Comparison of ENCODE assay signal across 8 cellular contexts in genomic region chr10:31604141-31604540, GRCh38.
DNase-seq lines count a peak whose midpoint lies in the region; ATAC-seq and TF ChIP-seq lines count a peak whose summit lies in the region.

No MANE protein-coding gene starts in this region.

- WGBS in right lobe of liver (ENCODE audit: insufficient coverage, low coverage, low lambda C conversion rate, missing lambda C conversion rate), result 80% methylated on average over 11 of the region's 11 CpGs

- H3K9me3 Mint-ChIP-seq in HFFc6, result no peaks in the 10 kb centered on the region
- H3K9me3 Mint-ChIP-seq in activated naive CD8-positive, alpha-beta T cell treated with anti-CD3 and anti-CD28 coated beads, Interleukin-2, amount 10 ng/mL, durations not matched to agents 7 days and 5 days, result no peaks in the 10 kb centered on the region

- peaks cover 0 to 3% (median 0%) of the 10 kb centered on the region in 4 donors for H3K4me1 ChIP-seq in right lobe of liver

- H3K27ac ChIP-seq in right lobe of liver, result peak overlapping the region in 2 of 3 donors; percentile 20 to 75

- DNase-seq in A172 (ENCODE audit: low spot score), result peak; percentile 16
- peak; percentile 38 for DNase-seq in HFFc6
- no peak for DNase-seq in activated naive CD8-positive, alpha-beta T cell treated with anti-CD3 and anti-CD28 coated beads, Interleukin-2, amount 10 ng/mL, durations not matched to agents 7 days and 5 days
- DNase-seq in right lobe of liver, result no peak
- DNase-seq in stimulated activated CD4-positive, alpha-beta T cell treated with anti-CD3 and anti-CD28 coated beads, Interleukin-4, amount 100 ng/mL, for 1 hour, result no peak
- no peak for DNase-seq in activated CD4-positive, alpha-beta T cell treated with anti-CD3 and anti-CD28 coated beads, Interleukin-2, amount 50 U/mL, for 4 hours
- no peak for DNase-seq in NCI-H526 treated with DMSO at 0.1 percent for 48 hours (lab: John Stamatoyannopoulos, UW)

- no peak overlapping the region for H3K4me3 ChIP-seq in right lobe of liver

- POLR2A ChIA-PET in activated naive CD8-positive, alpha-beta T cell treated with anti-CD3 and anti-CD28 coated beads, Interleukin-2, amount 10 ng/mL, durations not matched to agents 7 days and 5 days (lab: Charles Lee), result no interaction called here

- peak overlapping the region; percentile 24; the same call in 1 of the 2 replicates for H3K27ac Mint-ChIP-seq in HFFc6
- no peak overlapping the region for H3K27ac Mint-ChIP-seq in activated naive CD8-positive, alpha-beta T cell treated with anti-CD3 and anti-CD28 coated beads, Interleukin-2, amount 10 ng/mL, durations not matched to agents 7 days and 5 days

- no peak for ATAC-seq in activated naive CD8-positive, alpha-beta T cell treated with anti-CD3 and anti-CD28 coated beads, Interleukin-2, amount 10 ng/mL, durations not matched to agents 7 days and 5 days (ENCODE audit: low read depth)
- ATAC-seq in right lobe of liver (no peak), HG02678 (IDR thresholded peaks at IDR 0.05; ENCODE audit: unreplicated experiment) (no peak)

- H3K36me3 Mint-ChIP-seq in HFFc6 (ENCODE audit: low read depth), result no peaks in the 10 kb centered on the region
- H3K36me3 Mint-ChIP-seq in activated naive CD8-positive, alpha-beta T cell treated with anti-CD3 and anti-CD28 coated beads, Interleukin-2, amount 10 ng/mL, durations not matched to agents 7 days and 5 days, result no peaks in the 10 kb centered on the region

- intact Hi-C loops in right lobe of liver (cut with DNase I), result no loop called here

- H3K27me3 Mint-ChIP-seq in HFFc6 (ENCODE audit: insufficient read depth), result peaks cover 5% of the 10 kb centered on the region
- H3K27me3 Mint-ChIP-seq in activated naive CD8-positive, alpha-beta T cell treated with anti-CD3 and anti-CD28 coated beads, Interleukin-2, amount 10 ng/mL, durations not matched to agents 7 days and 5 days, result peaks cover 9% of the 10 kb centered on the region

- TF ChIP-seq CTCF in HFFc6 (IDR thresholded peaks at IDR 0.05), result no peak
- no peak for TF ChIP-seq CTCF in right lobe of liver (IDR thresholded peaks at IDR 0.05)

- peak overlapping the region; percentile 86 for H3K4me3 Mint-ChIP-seq in HFFc6
- H3K4me3 Mint-ChIP-seq in activated naive CD8-positive, alpha-beta T cell treated with anti-CD3 and anti-CD28 coated beads, Interleukin-2, amount 10 ng/mL, durations not matched to agents 7 days and 5 days, result peak overlapping the region; percentile 92

- H3K36me3 ChIP-seq in right lobe of liver, result no peaks in the 10 kb centered on the region

- no peak for TF ChIP-seq POLR2A in right lobe of liver (IDR thresholded peaks at IDR 0.05)

- H3K9me3 ChIP-seq in right lobe of liver, result no peaks in the 10 kb centered on the region

- peaks cover 24% of the 10 kb centered on the region for H3K4me1 Mint-ChIP-seq in HFFc6 (ENCODE audit: low read depth)
- peaks cover 10% of the 10 kb centered on the region for H3K4me1 Mint-ChIP-seq in activated naive CD8-positive, alpha-beta T cell treated with anti-CD3 and anti-CD28 coated beads, Interleukin-2, amount 10 ng/mL, durations not matched to agents 7 days and 5 days

- H3K27me3 ChIP-seq in right lobe of liver, result no peaks in the 10 kb centered on the region

Comparison
In these comparisons a context has a peak if more than half of its experiments do, and no peak if none do; other contexts are left out.
1. DNase-seq: peak in A172 (single experiment) and HFFc6 (single experiment); none in activated naive CD8-positive, alpha-beta T cell treated with anti-CD3 and anti-CD28 coated beads, Interleukin-2, amount 10 ng/mL, durations not matched to agents 7 days and 5 days (single experiment), right lobe of liver (0 of 3), stimulated activated CD4-positive, alpha-beta T cell treated with anti-CD3 and anti-CD28 coated beads, Interleukin-4, amount 100 ng/mL, for 1 hour (single experiment), activated CD4-positive, alpha-beta T cell treated with anti-CD3 and anti-CD28 coated beads, Interleukin-2, amount 50 U/mL, for 4 hours (0 of 2) and NCI-H526 treated with DMSO at 0.1 percent for 48 hours (single experiment).